5 cellular contexts compared by ENCODE assay signal in the genomic region with DNA sequence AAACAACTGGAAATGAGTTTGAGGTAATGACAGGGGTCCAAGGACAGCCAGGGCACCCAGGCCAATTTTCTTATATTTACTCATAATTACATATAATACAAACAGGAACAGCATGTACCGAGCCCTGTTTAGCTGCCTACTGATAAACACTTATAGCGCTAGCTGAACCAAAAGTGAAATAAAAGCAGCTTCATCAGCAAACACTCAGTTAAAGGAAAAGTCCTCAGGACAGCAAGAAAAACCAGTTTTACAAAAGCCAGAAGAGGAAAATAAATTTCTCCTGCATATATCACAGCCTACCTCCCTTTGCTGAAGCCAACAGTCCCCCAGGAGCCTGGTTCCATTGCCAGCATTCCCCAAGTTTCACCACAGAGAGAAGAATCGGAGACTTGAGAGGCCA. TPM values are rescaled to one million over a fixed set of nuclear protein-coding genes. Genes with fewer than 3 reads are reported as not detected.
"Had no signal": no experiment of that assay in that cellular context is flagged by ENCODE, and none has a peak within 500 bp of the region (broad histone marks: within the 10 kb centered on the region; RNA-seq: fewer than 3 reads in every experiment).

No MANE protein-coding gene starts in this region.

RNA-seq across cellular contexts. Expression of a gene that starts 49.8 kb away (rescaled TPM):
- total RNA-seq: HepG2, HT-29, HT1080, IMR-90, K562 had no signal
